9 cellular contexts compared by ENCODE assay signal in the genomic region with DNA sequence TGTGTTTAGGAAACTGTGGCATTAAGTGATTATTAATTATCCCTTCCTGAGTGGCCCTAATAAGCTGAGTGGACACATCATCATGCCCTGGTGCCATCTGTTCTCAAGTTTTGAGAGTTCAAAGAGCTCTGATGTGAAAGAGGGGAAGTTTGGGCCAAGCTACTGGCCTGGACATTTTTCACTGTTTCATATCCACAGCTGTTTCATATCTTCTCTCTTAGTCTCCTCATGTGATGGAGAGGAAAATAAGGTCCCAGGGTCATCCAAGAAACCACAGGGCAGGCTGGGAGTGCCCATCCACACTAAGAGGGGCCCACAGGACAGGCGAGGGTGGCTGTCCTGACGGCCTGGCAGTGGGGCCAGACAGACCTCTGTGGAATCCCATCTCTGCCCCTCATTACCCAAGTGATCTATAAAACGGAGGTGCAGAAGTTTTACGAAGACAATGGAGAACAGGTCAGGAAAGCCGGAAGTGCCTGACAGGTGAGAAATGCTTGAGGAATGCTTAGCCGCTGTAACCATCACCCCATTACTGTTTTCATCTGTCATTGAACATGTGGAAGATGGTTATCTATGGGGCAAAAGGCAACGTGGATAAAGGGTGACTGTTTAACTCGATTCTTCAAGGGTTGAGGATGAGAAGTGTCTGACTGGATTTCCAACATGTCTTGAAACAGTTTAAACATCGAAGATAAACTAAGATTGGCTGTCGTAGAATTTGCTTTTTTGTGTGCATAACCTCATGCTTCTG. TPM values are rescaled to one million over a fixed set of nuclear protein-coding genes. Genes with fewer than 3 reads are reported as not detected.
DNase-seq lines count a peak whose midpoint lies in the region; ATAC-seq and TF ChIP-seq lines count a peak whose summit lies in the region.
"Had no signal": no experiment of that assay in that cellular context is flagged by ENCODE, and none has a peak within 500 bp of the region (broad histone marks: within the 10 kb centered on the region; RNA-seq: fewer than 3 reads in every experiment).

No MANE protein-coding gene starts in this region.

- H3K9me2 ChIP-seq in GM23338 (ENCODE audit: insufficient read depth), result no peaks in the 10 kb centered on the region

- DNase-seq in AG10803 (ENCODE audit: low read depth) (peak; percentile 58), GM23338 (ENCODE audit: low spot score) (no peak), mucosa of gallbladder (ENCODE audit: low spot score) (peak; percentile 26), mucosa of descending colon (no peak)
- DNase-seq: NCI-H1694 treated with DMSO at 0.1 percent for 48 hours had no signal

- H3K4me1 ChIP-seq in GM23338 (ENCODE audit: insufficient read depth), result peaks cover 55% of the 10 kb centered on the region
- peaks cover 65% of the 10 kb centered on the region for H3K4me1 ChIP-seq in mucosa of descending colon (ENCODE audit: low read depth)

- peak overlapping the region; percentile 66; the same call in 1 of the 2 replicates for H3K4me2 ChIP-seq in GM23338

- peak overlapping the region; percentile 31 for H3K27ac Mint-ChIP-seq in GM23338
- H3K27ac Mint-ChIP-seq in activated T-helper 17 cell treated with anti-CD3 and anti-CD28 coated beads, Interleukin-2, amount 50 U/mL, for 72 hours, result peak overlapping the region; percentile 73

- no peak for ATAC-seq in GM23338
- ATAC-seq in activated T-helper 17 cell treated with anti-CD3 and anti-CD28 coated beads, Interleukin-2, amount 50 U/mL, for 72 hours (replicated peaks), result no peak
- no peak for ATAC-seq in GM21786 (IDR thresholded peaks at IDR 0.05; ENCODE audit: unreplicated experiment)
- ATAC-seq in GM21526 (IDR thresholded peaks at IDR 0.05; ENCODE audit: low FRiP score, unreplicated experiment), result no peak
- ATAC-seq in mucosa of descending colon, result no peak
- no peak for ATAC-seq in activated CD4-positive, CD25-positive, alpha-beta regulatory T cell treated with anti-CD3 and anti-CD28 coated beads, Interleukin-2, amount 50 U/mL, for 24 hours

- intact Hi-C loops in mucosa of descending colon (cut with DNase I, micrococcal nuclease), result no loop called here

- H3K4me3 Mint-ChIP-seq in GM23338, result no peak overlapping the region
- H3K4me3 Mint-ChIP-seq in activated T-helper 17 cell treated with anti-CD3 and anti-CD28 coated beads, Interleukin-2, amount 50 U/mL, for 72 hours, result peak overlapping the region; percentile 28

- H3K79me2 ChIP-seq in GM23338 (replicated peaks; ENCODE audit: insufficient read depth), result peaks cover 95% of the 10 kb centered on the region

- H3K27ac ChIP-seq in GM23338 (ENCODE audit: low read depth), result no peak overlapping the region

- H3F3A ChIP-seq in GM23338 (replicated peaks; ENCODE audit: low read depth), result 0 out of 2 replicates have a peak, but pooled peaks cover 11% of the 10 kb centered on the region

- TF ChIP-seq CTCF in AG10803 (conservative IDR thresholded peaks at IDR 0.05; ENCODE audit: low read length) (no peak), GM23338 (conservative IDR thresholded peaks at IDR 0.05; ENCODE audit: low read depth in 2 of 2) (no peak), mucosa of descending colon (IDR thresholded peaks at IDR 0.05) (no peak)

- H3K27me3 Mint-ChIP-seq in GM23338 (ENCODE audit: insufficient read depth, low read depth, poor library complexity), result peaks cover 13% of the 10 kb centered on the region
- no peaks in the 10 kb centered on the region for H3K27me3 Mint-ChIP-seq in activated T-helper 17 cell treated with anti-CD3 and anti-CD28 coated beads, Interleukin-2, amount 50 U/mL, for 72 hours

- peaks cover 40% of the 10 kb centered on the region for H3K36me3 Mint-ChIP-seq in GM23338 (ENCODE audit: low read depth)
- H3K36me3 Mint-ChIP-seq in activated T-helper 17 cell treated with anti-CD3 and anti-CD28 coated beads, Interleukin-2, amount 50 U/mL, for 72 hours (ENCODE audit: low read depth), result peaks cover 59% of the 10 kb centered on the region

- H3K9me3 Mint-ChIP-seq in GM23338, result no peaks in the 10 kb centered on the region
- no peaks in the 10 kb centered on the region for H3K9me3 Mint-ChIP-seq in activated T-helper 17 cell treated with anti-CD3 and anti-CD28 coated beads, Interleukin-2, amount 50 U/mL, for 72 hours

- no peak overlapping the region for H3K4me3 ChIP-seq in AG10803 (ENCODE audit: low read length)
- no peak overlapping the region for H3K4me3 ChIP-seq in GM23338
- no peak overlapping the region for H3K4me3 ChIP-seq in mucosa of descending colon

- peaks cover 73% of the 10 kb centered on the region for H3K4me1 Mint-ChIP-seq in GM23338
- H3K4me1 Mint-ChIP-seq in activated T-helper 17 cell treated with anti-CD3 and anti-CD28 coated beads, Interleukin-2, amount 50 U/mL, for 72 hours, result peaks cover 51% of the 10 kb centered on the region

- no peaks in the 10 kb centered on the region for H3K9me3 ChIP-seq in mucosa of descending colon

- H2AFZ ChIP-seq in GM23338, result no peak overlapping the region

- no peaks in the 10 kb centered on the region for H3K27me3 ChIP-seq in GM23338 (ENCODE audit: insufficient read depth)

- H3K36me3 ChIP-seq in GM23338 (ENCODE audit: insufficient read depth), result 0 out of 2 replicates have a peak, but pooled peaks cover 4% of the 10 kb centered on the region
- no peaks in the 10 kb centered on the region for H3K36me3 ChIP-seq in mucosa of descending colon (ENCODE audit: low read depth)

- H4K20me1 ChIP-seq in GM23338 (replicated peaks; ENCODE audit: insufficient read depth), result peaks cover 38% of the 10 kb centered on the region

TF ChIP-seq in GM23338, 12 proteins besides CTCF, POLR2A, EP300 and RAD21:
- TF ChIP-seq EZH2 (IDR thresholded peaks at IDR 0.05; ENCODE audit: low read depth, unreplicated experiment) (no peak), NANOG (IDR thresholded peaks at IDR 0.05; ENCODE audit: borderline replicate concordance) (no peak), REST (IDR thresholded peaks at IDR 0.05; ENCODE audit: unreplicated experiment) (no peak), ZNF331 (CRISPR knock-in tag; IDR thresholded peaks at IDR 0.05; ENCODE audit: low read depth) (no peak), CREB1 (CRISPR knock-in tag; IDR thresholded peaks at IDR 0.05; ENCODE audit: low read depth) (no peak), ZNF114 (CRISPR knock-in tag; IDR thresholded peaks at IDR 0.05) (no peak), STAT1 (IDR thresholded peaks at IDR 0.05; ENCODE audit: unreplicated experiment) (no peak), EZH2phosphoT487 (IDR thresholded peaks at IDR 0.05; ENCODE audit: unreplicated experiment) (no peak)

RNA-seq across cellular contexts. Expression of gene HK2, which starts 17.1 kb away (rescaled TPM):
- 54.7 and 56.0 TPM in 2 replicates for total RNA-seq in GM23338 (2014; rRNA removed; shearing (Covaris generic))
- polyA plus RNA-seq in GM23338 (2016; fragmentation: Nextera tagmentation; extraction: Ambion mirVana), result 23.2 and 24.3 TPM in 2 replicates
- 10 to 100 TPM; 71.6 to 73.8 TPM for total RNA-seq in activated T-helper 17 cell treated with anti-CD3 and anti-CD28 coated beads, Interleukin-2, amount 50 U/mL, for 72 hours
- total RNA-seq in mucosa of gallbladder, result 23.7 TPM
- 100 to 1,000 TPM; 181 to 317 (median 281) TPM for total RNA-seq in mucosa of descending colon

Comparison
In these comparisons a context has a peak if more than half of its experiments do, and no peak if none do; other contexts are left out.
1. DNase-seq: peak in AG10803 (single experiment) and mucosa of gallbladder (single experiment); none in GM23338 (single experiment) and mucosa of descending colon (0 of 3).